Comparison of ENCODE assay signal across 34 cellular contexts in the genomic region with DNA sequence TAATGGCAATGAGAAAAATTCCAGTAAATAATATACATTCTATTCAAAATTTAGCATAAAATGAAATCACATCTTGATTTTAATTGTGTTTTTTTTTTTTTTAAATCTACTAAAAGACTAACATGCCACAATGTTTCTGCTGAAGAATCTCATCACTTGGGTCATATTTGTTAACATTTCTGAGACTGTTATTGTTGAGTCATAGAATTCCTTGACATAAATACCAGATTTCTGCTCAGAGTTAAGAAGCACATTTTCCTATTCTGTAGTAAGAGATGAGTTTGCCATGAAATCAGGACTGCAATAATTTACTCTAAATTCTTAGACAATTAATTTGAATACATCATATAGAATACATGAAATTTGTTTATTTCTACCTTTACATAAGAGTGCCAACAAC.
DNase-seq lines count a peak whose midpoint lies in the region; ATAC-seq and TF ChIP-seq lines count a peak whose summit lies in the region.
"Had no signal": no experiment of that assay in that cellular context is flagged by ENCODE, and none has a peak within 500 bp of the region (broad histone marks: within the 10 kb centered on the region; RNA-seq: fewer than 3 reads in every experiment).

No MANE protein-coding gene starts in this region.

- no peaks in the 10 kb centered on the region for H3K9me2 ChIP-seq in GM23248 (ENCODE audit: insufficient read depth)

- H3F3A ChIP-seq in GM23248 (ENCODE audit: insufficient read depth), result no peaks in the 10 kb centered on the region

- H3K36me3 Mint-ChIP-seq in activated naive CD4-positive, alpha-beta T cell treated with anti-CD3 and anti-CD28 coated beads, Interleukin-2, amount 10 ng/mL, durations not matched to agents 7 days and 5 days, result no peaks in the 10 kb centered on the region
- H3K36me3 Mint-ChIP-seq in activated T-helper 17 cell treated with anti-CD3 and anti-CD28 coated beads, Interleukin-2, amount 50 U/mL, for 72 hours (ENCODE audit: low read depth), result no peaks in the 10 kb centered on the region

- no peaks in the 10 kb centered on the region for H3K4me1 Mint-ChIP-seq in activated naive CD4-positive, alpha-beta T cell treated with anti-CD3 and anti-CD28 coated beads, Interleukin-2, amount 10 ng/mL, durations not matched to agents 7 days and 5 days
- H3K4me1 Mint-ChIP-seq in activated T-helper 17 cell treated with anti-CD3 and anti-CD28 coated beads, Interleukin-2, amount 50 U/mL, for 72 hours, result no peaks in the 10 kb centered on the region
- H3K4me1 Mint-ChIP-seq: activated naive CD8-positive, alpha-beta T cell treated with anti-CD3 and anti-CD28 coated beads, Interleukin-2, amount 50 U/mL, for 24 hours; naive B cell had no signal

- H3K27me3 ChIP-seq in GM23248 (replicated peaks; ENCODE audit: insufficient read depth), result no peaks in the 10 kb centered on the region
- H3K27me3 ChIP-seq: brain microvascular endothelial cell, heart left ventricle, neutrophil, sigmoid colon, transverse colon had no signal

- H4K20me1 ChIP-seq in GM23248 (ENCODE audit: insufficient read depth), result no peaks in the 10 kb centered on the region

- H3K79me2 ChIP-seq in GM23248 (ENCODE audit: insufficient read depth), result no peaks in the 10 kb centered on the region

- CTCF ChIA-PET in activated naive CD4-positive, alpha-beta T cell treated with anti-CD3 and anti-CD28 coated beads, Interleukin-2, amount 10 ng/mL, durations not matched to agents 7 days and 5 days (lab: Charles Lee), result no interaction called here

- H3K4me2 ChIP-seq in GM23248 (ENCODE audit: unreplicated experiment), result no peak overlapping the region
- H3K4me2 ChIP-seq: PC-9 had no signal

- H3K27ac ChIP-seq in GM23248, result no peak overlapping the region
- H3K27ac ChIP-seq: brain microvascular endothelial cell, heart left ventricle, neutrophil, PC-9, prostate gland, sigmoid colon, transverse colon had no signal

- no peaks in the 10 kb centered on the region for H3K36me3 ChIP-seq in GM23248 (ENCODE audit: low read depth)
- H3K36me3 ChIP-seq: brain microvascular endothelial cell, heart left ventricle, neutrophil, prostate gland, sigmoid colon, transverse colon had no signal

- no peak overlapping the region for H3K4me3 Mint-ChIP-seq in activated naive CD4-positive, alpha-beta T cell treated with anti-CD3 and anti-CD28 coated beads, Interleukin-2, amount 10 ng/mL, durations not matched to agents 7 days and 5 days
- no peak overlapping the region for H3K4me3 Mint-ChIP-seq in activated T-helper 17 cell treated with anti-CD3 and anti-CD28 coated beads, Interleukin-2, amount 50 U/mL, for 72 hours
- H3K4me3 Mint-ChIP-seq: activated naive CD8-positive, alpha-beta T cell treated with anti-CD3 and anti-CD28 coated beads, Interleukin-2, amount 50 U/mL, for 24 hours; CD4-positive, alpha-beta T cell; naive B cell; T-helper 1 cell treated with Interleukin-12 subunit alpha and Interleukin-12 subunit beta and Interleukin-4 antibody, amounts not matched to agents 30 μg/mL and 1 μg/mL, for 36 hours had no signal

- in situ Hi-C loops in GM23248 (cut with MboI), result no loop called here
- in situ Hi-C loops in astrocyte of the spinal cord (cut with HindIII; ENCODE audit: low sequenced_read_pairs), result no loop called here

- no peaks in the 10 kb centered on the region for H3K9me3 ChIP-seq in GM23248 (ENCODE audit: low read depth)
- H3K9me3 ChIP-seq: neutrophil, prostate gland, sigmoid colon, transverse colon had no signal

- H3K27me3 Mint-ChIP-seq in activated naive CD4-positive, alpha-beta T cell treated with anti-CD3 and anti-CD28 coated beads, Interleukin-2, amount 10 ng/mL, durations not matched to agents 7 days and 5 days, result no peaks in the 10 kb centered on the region
- no peaks in the 10 kb centered on the region for H3K27me3 Mint-ChIP-seq in activated T-helper 17 cell treated with anti-CD3 and anti-CD28 coated beads, Interleukin-2, amount 50 U/mL, for 72 hours
- H3K27me3 Mint-ChIP-seq: activated naive CD8-positive, alpha-beta T cell treated with anti-CD3 and anti-CD28 coated beads, Interleukin-2, amount 50 U/mL, for 24 hours; CD4-positive, alpha-beta T cell had no signal

- no peak overlapping the region for H3K9ac ChIP-seq in GM23248

- H3K27ac Mint-ChIP-seq in activated naive CD4-positive, alpha-beta T cell treated with anti-CD3 and anti-CD28 coated beads, Interleukin-2, amount 10 ng/mL, durations not matched to agents 7 days and 5 days, result no peak overlapping the region
- H3K27ac Mint-ChIP-seq in activated T-helper 17 cell treated with anti-CD3 and anti-CD28 coated beads, Interleukin-2, amount 50 U/mL, for 72 hours, result no peak overlapping the region
- H3K27ac Mint-ChIP-seq: activated naive CD8-positive, alpha-beta T cell treated with anti-CD3 and anti-CD28 coated beads, Interleukin-2, amount 50 U/mL, for 24 hours; CD4-positive, alpha-beta T cell; naive B cell; T-helper 1 cell treated with Interleukin-12 subunit alpha and Interleukin-12 subunit beta and Interleukin-4 antibody, amounts not matched to agents 30 μg/mL and 1 μg/mL, for 36 hours had no signal

- no peaks in the 10 kb centered on the region for H3K4me1 ChIP-seq in GM23248 (ENCODE audit: insufficient read depth)
- H3K4me1 ChIP-seq: heart left ventricle, prostate gland, sigmoid colon, transverse colon had no signal

- H3K9me3 Mint-ChIP-seq in activated naive CD4-positive, alpha-beta T cell treated with anti-CD3 and anti-CD28 coated beads, Interleukin-2, amount 10 ng/mL, durations not matched to agents 7 days and 5 days, result peaks cover 2% of the 10 kb centered on the region
- H3K9me3 Mint-ChIP-seq in activated T-helper 17 cell treated with anti-CD3 and anti-CD28 coated beads, Interleukin-2, amount 50 U/mL, for 72 hours, result peaks cover 4% of the 10 kb centered on the region
- H3K9me3 Mint-ChIP-seq: CD4-positive, alpha-beta T cell; T-helper 1 cell treated with Interleukin-12 subunit alpha and Interleukin-12 subunit beta and Interleukin-4 antibody, amounts not matched to agents 30 μg/mL and 1 μg/mL, for 36 hours had no signal

- peak; percentile 40 for DNase-seq in GM23248
- DNase-seq in astrocyte of the spinal cord (ENCODE audit: low read depth, low spot score), result peak; percentile 48
- DNase-seq in fibroblast of the aortic adventitia (ENCODE audit: low read depth), result peak; percentile 43
- no peak for DNase-seq in stimulated activated CD8-positive, alpha-beta memory T cell treated with anti-CD3 and anti-CD28 coated beads, Interleukin-4, amount 100 ng/mL, for 48 hours
- DNase-seq in activated naive CD4-positive, alpha-beta T cell treated with anti-CD3 and anti-CD28 coated beads, Interleukin-2, amount 10 ng/mL, durations not matched to agents 7 days and 5 days, result no peak
- DNase-seq in GM03348 (ENCODE audit: low spot score), result no peak
- DNase-seq: activated CD4-positive, alpha-beta T cell treated with anti-CD3 and anti-CD28 coated beads, Interleukin-2, amount 50 U/mL, for 1 hour; activated CD4-positive, CD25-positive, alpha-beta regulatory T cell; activated naive CD8-positive, alpha-beta T cell treated with anti-CD3 and anti-CD28 coated beads, Interleukin-2, amount 50 U/mL, for 24 hours; activated T-cell treated with anti-CD3 and anti-CD28 coated beads, Interleukin-2, amount 50 U/mL, for 48 hours; AML-193; brain microvascular endothelial cell; CD4-positive, alpha-beta T cell; heart left ventricle; Karpas-422; left ventricle myocardium superior; midbrain; MV-4-11; naive B cell; NCI-H1436 treated with DMSO at 0.1 percent for 48 hours; NCI-H226; NCI-H69; PC-9; sigmoid colon; stimulated activated CD4-positive, alpha-beta T cell treated with anti-CD3 and anti-CD28 coated beads, Interleukin-12 subunit alpha, Interleukin-12 subunit beta, amount 100 ng/mL, for 4 hours; stimulated activated CD4-positive, alpha-beta T cell treated with anti-CD3 and anti-CD28 coated beads, Interleukin-4, amount 100 ng/mL, for 1 hour; transverse colon had no signal

- no peak overlapping the region for H2AFZ ChIP-seq in GM23248
- H2AFZ ChIP-seq: PC-9 had no signal

- ATAC-seq in activated T-helper 17 cell treated with anti-CD3 and anti-CD28 coated beads, Interleukin-2, amount 50 U/mL, for 72 hours (replicated peaks), result no peak
- ATAC-seq: activated naive CD8-positive, alpha-beta T cell treated with anti-CD3 and anti-CD28 coated beads, Interleukin-2, amount 50 U/mL, for 24 hours; heart left ventricle; HepG2; left ventricle myocardium superior; Right ventricle myocardium inferior; SK-N-SH treated with all-trans-retinoic acid at 6 μM for 48 hours had no signal

- no peak overlapping the region for H3K4me3 ChIP-seq in GM23248
- H3K4me3 ChIP-seq in astrocyte of the spinal cord (ENCODE audit: low read depth, low read length), result no peak overlapping the region
- no peak overlapping the region for H3K4me3 ChIP-seq in fibroblast of the aortic adventitia (ENCODE audit: low read depth, low read length)
- H3K4me3 ChIP-seq: heart left ventricle, PC-9, prostate gland, sigmoid colon, transverse colon had no signal

- TF ChIP-seq CTCF in astrocyte of the spinal cord (IDR thresholded peaks at IDR 0.05; ENCODE audit: low read depth, low read length) (no peak), fibroblast of the aortic adventitia (IDR thresholded peaks at IDR 0.05; ENCODE audit: insufficient read depth, low read length) (no peak)

Comparison
In these comparisons a context has a peak if more than half of its experiments do, and no peak if none do; other contexts are left out.
1. DNase-seq: peak in GM23248 (single experiment), astrocyte of the spinal cord (single experiment) and fibroblast of the aortic adventitia (single experiment); none in stimulated activated CD8-positive, alpha-beta memory T cell treated with anti-CD3 and anti-CD28 coated beads, Interleukin-4, amount 100 ng/mL, for 48 hours (single experiment), activated naive CD4-positive, alpha-beta T cell treated with anti-CD3 and anti-CD28 coated beads, Interleukin-2, amount 10 ng/mL, durations not matched to agents 7 days and 5 days (single experiment) and GM03348 (single experiment).